18 cellular contexts compared by ENCODE assay signal in the genomic region with DNA sequence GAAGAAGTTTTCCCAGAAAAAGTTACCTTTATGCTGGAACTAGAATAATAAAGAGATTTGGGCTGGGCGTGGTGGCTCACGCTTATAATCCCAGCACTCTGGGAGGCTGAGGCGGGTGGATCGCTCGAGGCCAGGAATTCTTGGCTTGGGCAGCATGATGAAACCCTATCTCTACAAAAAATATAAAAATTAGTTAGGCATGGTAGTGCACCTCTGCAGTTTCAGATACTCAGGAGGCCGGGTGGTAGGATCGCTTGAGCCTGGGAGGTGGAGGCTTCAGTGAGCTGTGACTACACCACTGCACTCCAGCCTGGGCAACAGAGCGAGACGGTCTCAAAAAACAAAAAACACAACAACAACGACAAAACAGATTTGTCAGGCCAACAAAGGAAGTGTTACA.
DNase-seq lines count a peak whose midpoint lies in the region; ATAC-seq, FAIRE-seq and TF ChIP-seq lines count a peak whose summit lies in the region.
"Had no signal": no experiment of that assay in that cellular context is flagged by ENCODE, and none has a peak within 500 bp of the region (broad histone marks: within the 10 kb centered on the region; RNA-seq: fewer than 3 reads in every experiment).

No MANE protein-coding gene starts in this region.

- WGBS in esophagus muscularis mucosa, result 73% methylated on average over 10 of the region's 10 CpGs
- 93% methylated on average over 10 of the region's 10 CpGs for WGBS in smooth muscle cell (ENCODE audit: low lambda C conversion rate)

- H4K20me1 ChIP-seq in smooth muscle cell (ENCODE audit: low read depth), result no peaks in the 10 kb centered on the region

- H3K36me3 Mint-ChIP-seq in activated CD8-positive, alpha-beta T cell treated with anti-CD3 and anti-CD28 coated beads for 36 hours (ENCODE audit: low read depth), result no peaks in the 10 kb centered on the region
- H3K36me3 Mint-ChIP-seq: naive thymus-derived CD4-positive, alpha-beta T cell; T-cell had no signal

- no peak overlapping the region for H2AFZ ChIP-seq in smooth muscle cell (ENCODE audit: low read depth)

- H3K27ac ChIP-seq in RWPE1, result peak overlapping the region; percentile 92
- H3K27ac ChIP-seq in esophagus muscularis mucosa (replicated peaks in 1 of 4), result no peak overlapping the region
- peak overlapping the region; percentile 87 for H3K27ac ChIP-seq in smooth muscle cell (ENCODE audit: low read depth)
- H3K27ac ChIP-seq: ascending aorta, gastroesophageal sphincter, lower lobe of right lung, thoracic aorta had no signal

- TF ChIP-seq EP300 in esophagus muscularis mucosa (IDR thresholded peaks at IDR 0.05), result no peak

- CTCF ChIA-PET in RWPE1 (lab: Yijun Ruan, JAX), result interaction anchor here (0.6 kb wide), 1 partner anchor 1115 kb away, joined by 4 read pairs; no protein-coding TSS in a partner anchor
- CTCF ChIA-PET in activated CD8-positive, alpha-beta T cell treated with anti-CD3 and anti-CD28 coated beads for 36 hours (lab: Charles Lee), result no interaction called here

- FAIRE-seq in GM19239 (lab: Jason Lieb, UNC), result no peak
- FAIRE-seq: pancreas had no signal

- POLR2A ChIA-PET in RWPE1 (lab: Yijun Ruan, JAX; ENCODE audit: low non-redundant PET), result no interaction called here
- POLR2A ChIA-PET in activated CD8-positive, alpha-beta T cell treated with anti-CD3 and anti-CD28 coated beads for 36 hours (lab: Charles Lee), result interaction anchor here (0.6 kb wide), 1 partner anchor 172 kb away, joined by 4 read pairs; no protein-coding TSS in a partner anchor

- H3K9ac ChIP-seq in smooth muscle cell (ENCODE audit: low read depth), result no peak overlapping the region

- peaks cover under 1% of the 10 kb centered on the region for H3K27me3 Mint-ChIP-seq in activated CD8-positive, alpha-beta T cell treated with anti-CD3 and anti-CD28 coated beads for 36 hours

- H3K4me1 ChIP-seq in esophagus muscularis mucosa, result no peaks in the 10 kb centered on the region
- no peaks in the 10 kb centered on the region for H3K4me1 ChIP-seq in smooth muscle cell (ENCODE audit: low read depth)
- H3K4me1 ChIP-seq: ascending aorta, gastroesophageal sphincter, lower lobe of right lung, pancreas had no signal

- H3K36me3 ChIP-seq in esophagus muscularis mucosa (no peaks in the 10 kb centered on the region), smooth muscle cell (ENCODE audit: low read depth) (no peaks in the 10 kb centered on the region)
- H3K36me3 ChIP-seq: ascending aorta, gastroesophageal sphincter, lower lobe of right lung, pancreas, thoracic aorta had no signal

- no peak overlapping the region for H3K4me3 Mint-ChIP-seq in activated CD8-positive, alpha-beta T cell treated with anti-CD3 and anti-CD28 coated beads for 36 hours
- H3K4me3 Mint-ChIP-seq: activated CD4-positive, alpha-beta T cell treated with anti-CD3 and anti-CD28 coated beads, Interleukin-2, amount 10 ng/mL, durations not matched to agents 7 days and 5 days; B cell; T-cell had no signal

- H3K9me3 Mint-ChIP-seq in activated CD8-positive, alpha-beta T cell treated with anti-CD3 and anti-CD28 coated beads for 36 hours, result no peaks in the 10 kb centered on the region
- H3K9me3 Mint-ChIP-seq: activated CD4-positive, alpha-beta T cell treated with anti-CD3 and anti-CD28 coated beads, Interleukin-2, amount 10 ng/mL, durations not matched to agents 7 days and 5 days; T-cell had no signal

- no peak for TF ChIP-seq POLR2A in esophagus muscularis mucosa (IDR thresholded peaks at IDR 0.05; ENCODE audit: low read depth)

- H3F3A ChIP-seq in smooth muscle cell (ENCODE audit: low read depth), result no peaks in the 10 kb centered on the region

- H3K27ac Mint-ChIP-seq in activated CD8-positive, alpha-beta T cell treated with anti-CD3 and anti-CD28 coated beads for 36 hours, result no peak overlapping the region
- H3K27ac Mint-ChIP-seq: activated CD4-positive, alpha-beta T cell treated with anti-CD3 and anti-CD28 coated beads, Interleukin-2, amount 10 ng/mL, durations not matched to agents 7 days and 5 days; B cell; naive thymus-derived CD4-positive, alpha-beta T cell; T-cell had no signal

- ATAC-seq in GM19438 (IDR thresholded peaks at IDR 0.05; ENCODE audit: low read depth, unreplicated experiment) (peak; percentile 63), HG03135 (IDR thresholded peaks at IDR 0.05; ENCODE audit: unreplicated experiment) (no peak), GM19328 (IDR thresholded peaks at IDR 0.05; ENCODE audit: unreplicated experiment) (no peak)
- ATAC-seq in activated CD8-positive, alpha-beta T cell treated with anti-CD3 and anti-CD28 coated beads for 36 hours, result no peak
- ATAC-seq: gastroesophageal sphincter had no signal

- no peaks in the 10 kb centered on the region for H3K27me3 ChIP-seq in esophagus muscularis mucosa
- no peaks in the 10 kb centered on the region for H3K27me3 ChIP-seq in smooth muscle cell (ENCODE audit: low read depth)
- H3K27me3 ChIP-seq: ascending aorta, pancreas had no signal

- intact Hi-C loops in esophagus muscularis mucosa (cut with DNase I), result no loop called here
- intact Hi-C loops in activated CD8-positive, alpha-beta T cell treated with anti-CD3 and anti-CD28 coated beads for 36 hours (cut with micrococcal nuclease), result no loop called here

- H3K9me3 ChIP-seq in esophagus muscularis mucosa (no peaks in the 10 kb centered on the region), smooth muscle cell (replicated peaks; ENCODE audit: low read depth) (peaks cover 4% of the 10 kb centered on the region)
- H3K9me3 ChIP-seq: ascending aorta, gastroesophageal sphincter, lower lobe of right lung, pancreas, thoracic aorta had no signal

- no peak for DNase-seq in RWPE1 (ENCODE audit: low spot score)
- peak; percentile 57 for DNase-seq in esophagus muscularis mucosa (ENCODE audit: extremely low spot score)
- no peak for DNase-seq in smooth muscle cell (lab: John Stamatoyannopoulos, UW; ENCODE audit: unreplicated experiment)
- no peak for DNase-seq in GM19239 (ENCODE audit: insufficient read length, low spot score)
- DNase-seq in activated CD8-positive, alpha-beta T cell treated with anti-CD3 and anti-CD28 coated beads for 36 hours, result no peak
- DNase-seq: GF-D8; lower lobe of right lung; naive thymus-derived CD4-positive, alpha-beta T cell had no signal

- H3K79me2 ChIP-seq in smooth muscle cell (ENCODE audit: low read depth), result no peaks in the 10 kb centered on the region

- H3K4me3 ChIP-seq in esophagus muscularis mucosa (no peak overlapping the region), smooth muscle cell (no peak overlapping the region)
- H3K4me3 ChIP-seq: ascending aorta, gastroesophageal sphincter, lower lobe of right lung, pancreas, thoracic aorta had no signal

- TF ChIP-seq CTCF in RWPE1 (conservative IDR thresholded peaks at IDR 0.05; ENCODE audit: low read depth) (no peak), esophagus muscularis mucosa (IDR thresholded peaks at IDR 0.05) (no peak), smooth muscle cell (IDR thresholded peaks at IDR 0.05; ENCODE audit: borderline replicate concordance, insufficient read depth, poor library complexity, severe bottlenecking) (no peak)
- no peak for TF ChIP-seq CTCF in activated CD8-positive, alpha-beta T cell treated with anti-CD3 and anti-CD28 coated beads for 36 hours (IDR thresholded peaks at IDR 0.05)

- H3K4me2 ChIP-seq in smooth muscle cell, result no peak overlapping the region

- no peaks in the 10 kb centered on the region for H3K4me1 Mint-ChIP-seq in activated CD8-positive, alpha-beta T cell treated with anti-CD3 and anti-CD28 coated beads for 36 hours (ENCODE audit: low read depth)
- H3K4me1 Mint-ChIP-seq: activated CD4-positive, alpha-beta T cell treated with anti-CD3 and anti-CD28 coated beads, Interleukin-2, amount 10 ng/mL, durations not matched to agents 7 days and 5 days; B cell had no signal

Comparison
In these comparisons a context has a peak if more than half of its experiments do, and no peak if none do; other contexts are left out.
1. H3K27ac ChIP-seq: peak in RWPE1 (single experiment) and smooth muscle cell (single experiment); none in esophagus muscularis mucosa (0 of 4).